Comparison of ENCODE assay signal across 12 cellular contexts in the genomic region with DNA sequence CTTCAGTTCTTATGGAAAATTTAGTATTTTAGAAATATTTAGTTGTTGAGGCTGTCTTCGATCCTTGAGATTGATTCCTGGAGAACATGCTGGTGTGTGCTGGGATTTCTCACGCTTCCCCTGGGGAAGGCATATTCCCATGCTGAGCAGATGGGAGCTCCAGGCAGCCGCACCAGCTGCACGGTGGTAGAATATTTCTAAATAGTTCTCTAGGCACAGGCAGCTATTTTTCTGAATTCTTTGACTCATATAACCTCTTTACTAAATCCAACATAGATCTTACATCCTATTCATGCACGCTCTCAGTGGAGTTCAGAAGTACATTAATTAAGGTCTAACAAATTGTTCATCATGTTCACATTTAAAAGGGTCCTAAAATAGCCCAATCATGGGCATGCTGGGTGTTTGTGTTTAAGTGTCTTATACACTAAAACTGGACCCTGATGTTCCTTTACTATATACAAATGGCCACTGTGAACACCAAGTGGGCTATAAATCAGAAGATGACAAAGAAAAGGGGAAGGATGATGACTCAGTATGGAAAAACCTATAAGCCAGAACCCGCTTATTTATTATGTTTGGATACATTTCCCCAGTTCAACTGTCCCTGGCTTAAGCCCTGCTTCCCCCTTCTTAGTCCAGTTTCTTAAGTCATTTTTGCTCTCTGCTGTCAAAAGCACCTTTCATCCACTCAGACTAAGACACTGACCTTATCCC.
DNase-seq lines count a peak whose midpoint lies in the region; ATAC-seq and TF ChIP-seq lines count a peak whose summit lies in the region.
"Had no signal": no experiment of that assay in that cellular context is flagged by ENCODE, and none has a peak within 500 bp of the region (broad histone marks: within the 10 kb centered on the region; RNA-seq: fewer than 3 reads in every experiment).

No MANE protein-coding gene starts in this region.

- H3K4me3 ChIP-seq in HUES48 (ENCODE audit: low read depth, low read length) (no peak overlapping the region), lower lobe of right lung (no peak overlapping the region)
- H3K4me3 ChIP-seq: hepatocyte, SK-N-MC had no signal

- no peaks in the 10 kb centered on the region for H3K9me3 Mint-ChIP-seq in type B pancreatic cell
- H3K9me3 Mint-ChIP-seq in activated naive CD8-positive, alpha-beta T cell treated with anti-CD3 and anti-CD28 coated beads, Interleukin-2, amount 50 U/mL, for 24 hours = no peaks in the 10 kb centered on the region
- H3K9me3 Mint-ChIP-seq: H9 had no signal

- H3K36me3 Mint-ChIP-seq in type B pancreatic cell = peaks cover 5% of the 10 kb centered on the region
- H3K36me3 Mint-ChIP-seq in activated naive CD8-positive, alpha-beta T cell treated with anti-CD3 and anti-CD28 coated beads, Interleukin-2, amount 50 U/mL, for 24 hours (ENCODE audit: low read depth) = no peaks in the 10 kb centered on the region

- H3K36me3 ChIP-seq in HUES48 (ENCODE audit: control insufficient read depth, insufficient read depth, low read length) (peaks cover 16% of the 10 kb centered on the region), lower lobe of right lung (no peaks in the 10 kb centered on the region)

- TF ChIP-seq CTCF in lower lobe of right lung (IDR thresholded peaks at IDR 0.05) = no peak
- TF ChIP-seq CTCF in type B pancreatic cell (conservative IDR thresholded peaks at IDR 0.05) = no peak

- no peak overlapping the region for H3K27ac Mint-ChIP-seq in type B pancreatic cell
- H3K27ac Mint-ChIP-seq in activated naive CD8-positive, alpha-beta T cell treated with anti-CD3 and anti-CD28 coated beads, Interleukin-2, amount 50 U/mL, for 24 hours = no peak overlapping the region
- H3K27ac Mint-ChIP-seq: H9 had no signal

- H3K27ac ChIP-seq in HUES48 (ENCODE audit: low read depth, low read length) (peak overlapping the region; percentile 33), lower lobe of right lung (no peak overlapping the region)
- H3K27ac ChIP-seq: SK-N-MC had no signal

- intact Hi-C loops in lower lobe of right lung (cut with DNase I) = no loop called here

- ATAC-seq in lower lobe of right lung = no peak
- ATAC-seq in activated naive CD8-positive, alpha-beta T cell treated with anti-CD3 and anti-CD28 coated beads, Interleukin-2, amount 50 U/mL, for 24 hours = no peak

- H3K4me1 ChIP-seq in HUES48 (ENCODE audit: control insufficient read depth, insufficient read depth, low read length) (peaks cover 40% of the 10 kb centered on the region), lower lobe of right lung (no peaks in the 10 kb centered on the region)

- peaks cover 21% of the 10 kb centered on the region for H3K4me1 Mint-ChIP-seq in type B pancreatic cell (ENCODE audit: unreplicated experiment)
- peaks cover 7% of the 10 kb centered on the region for H3K4me1 Mint-ChIP-seq in activated naive CD8-positive, alpha-beta T cell treated with anti-CD3 and anti-CD28 coated beads, Interleukin-2, amount 50 U/mL, for 24 hours

- no peak overlapping the region for H3K4me3 Mint-ChIP-seq in type B pancreatic cell
- H3K4me3 Mint-ChIP-seq in activated naive CD8-positive, alpha-beta T cell treated with anti-CD3 and anti-CD28 coated beads, Interleukin-2, amount 50 U/mL, for 24 hours = no peak overlapping the region
- H3K4me3 Mint-ChIP-seq: H9 had no signal

- DNase-seq in AG08396 (ENCODE audit: low spot score) (peak; percentile 66), amniotic epithelial cell (ENCODE audit: low read depth) (peak; percentile 42), iris pigment epithelial cell (ENCODE audit: low read depth) (peak; percentile 82), lower lobe of right lung (no peak), type B pancreatic cell (ENCODE audit: extremely low spot score, unreplicated experiment) (no peak), midbrain (lab: John Stamatoyannopoulos, UW) (no peak)
- DNase-seq in activated naive CD8-positive, alpha-beta T cell treated with anti-CD3 and anti-CD28 coated beads, Interleukin-2, amount 50 U/mL, for 24 hours = no peak
- DNase-seq: H9, NCI-H524 treated with DMSO at 0.1 percent for 48 hours had no signal

- no peaks in the 10 kb centered on the region for H3K9me3 ChIP-seq in HUES48 (ENCODE audit: control insufficient read depth, insufficient read depth, low read length)
- H3K9me3 ChIP-seq in lower lobe of right lung = no peaks in the 10 kb centered on the region

- no peak overlapping the region for H3K9ac ChIP-seq in HUES48 (ENCODE audit: low read depth, low read length)

- no peaks in the 10 kb centered on the region for H3K27me3 Mint-ChIP-seq in type B pancreatic cell
- H3K27me3 Mint-ChIP-seq in activated naive CD8-positive, alpha-beta T cell treated with anti-CD3 and anti-CD28 coated beads, Interleukin-2, amount 50 U/mL, for 24 hours = no peaks in the 10 kb centered on the region

- H3K27me3 ChIP-seq in HUES48 (ENCODE audit: control insufficient read depth, insufficient read depth, low read length) (no peaks in the 10 kb centered on the region), lower lobe of right lung (ENCODE audit: low read depth) (no peaks in the 10 kb centered on the region)
- H3K27me3 ChIP-seq: hepatocyte had no signal

Comparison
In these comparisons a context has a peak if more than half of its experiments do, and no peak if none do; other contexts are left out.
1. DNase-seq: peak in AG08396 (single experiment), amniotic epithelial cell (single experiment) and iris pigment epithelial cell (single experiment); none in lower lobe of right lung (single experiment), type B pancreatic cell (single experiment), midbrain (single experiment) and activated naive CD8-positive, alpha-beta T cell treated with anti-CD3 and anti-CD28 coated beads, Interleukin-2, amount 50 U/mL, for 24 hours (single experiment).